Comparison of ENCODE assay signal across 9 cellular contexts in the genomic region with DNA sequence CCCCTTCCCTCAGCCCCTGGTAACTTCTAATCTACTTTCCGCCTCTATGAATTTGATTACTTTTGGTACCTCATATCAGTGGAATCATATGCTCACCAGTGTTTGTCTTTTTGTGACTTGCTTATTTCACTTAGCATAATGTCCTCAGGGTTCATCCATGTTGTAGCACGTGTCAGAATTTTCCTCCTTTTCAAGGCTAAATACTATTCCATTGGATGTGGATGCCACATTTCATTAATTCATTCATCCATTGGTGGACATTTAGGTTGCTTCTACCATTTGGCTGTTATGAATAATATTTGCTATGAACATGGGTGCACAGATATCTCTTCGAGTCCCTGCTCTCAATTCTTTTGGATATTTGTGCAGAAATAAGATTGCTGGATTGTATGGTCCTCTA.
"Had no signal": no experiment of that assay in that cellular context is flagged by ENCODE, and none has a peak within 500 bp of the region (broad histone marks: within the 10 kb centered on the region; RNA-seq: fewer than 3 reads in every experiment).

No MANE protein-coding gene starts in this region.

- DNase-seq: IMR-90, Karpas-422, KBM-7, KG1 had no signal

- H3K9ac ChIP-seq: KMS-11 had no signal

- H3K27me3 Mint-ChIP-seq: IgD-negative memory B cell had no signal

- FAIRE-seq: HepG2, HTR-8/SVneo had no signal

- H3K4me3 Mint-ChIP-seq: IgD-negative memory B cell had no signal

- H3K27ac ChIP-seq: HL-60, KMS-11 had no signal

- H3K4me2 ChIP-seq: KMS-11 had no signal

- ATAC-seq: HepG2 had no signal
